8 cellular contexts compared by ENCODE assay signal in genomic region chr12:117098361-117099217, GRCh38. TPM values are rescaled to one million over a fixed set of nuclear protein-coding genes. Genes with fewer than 3 reads are reported as not detected.
DNase-seq lines count a peak whose midpoint lies in the region; ATAC-seq and TF ChIP-seq lines count a peak whose summit lies in the region.

No MANE protein-coding gene starts in this region.

- H3K27ac Mint-ChIP-seq in progenitor cell of endocrine pancreas = no peak overlapping the region

- TF ChIP-seq CTCF in BE2C (IDR thresholded peaks at IDR 0.05; ENCODE audit: low read depth, low read length) (no peak), foreskin keratinocyte (conservative IDR thresholded peaks at IDR 0.05) (no peak), progenitor cell of endocrine pancreas (IDR thresholded peaks at IDR 0.05; ENCODE audit: unreplicated experiment) (no peak)

- H3K9me3 ChIP-seq in BE2C = no peaks in the 10 kb centered on the region

- ATAC-seq in GM19351 (IDR thresholded peaks at IDR 0.05; ENCODE audit: unreplicated experiment) (peak; percentile 42), HG03354 (IDR thresholded peaks at IDR 0.05; ENCODE audit: poor library complexity, severe bottlenecking, unreplicated experiment) (peak; percentile 45), foreskin keratinocyte (peak; percentile 24)

- peaks cover 9% of the 10 kb centered on the region for H3K4me1 Mint-ChIP-seq in progenitor cell of endocrine pancreas (ENCODE audit: low read depth)

- no peak overlapping the region for H3K27ac ChIP-seq in foreskin keratinocyte

- H3K36me3 Mint-ChIP-seq in progenitor cell of endocrine pancreas (ENCODE audit: insufficient read depth) = no peaks in the 10 kb centered on the region

- H3K9me3 Mint-ChIP-seq in progenitor cell of endocrine pancreas (ENCODE audit: low read depth) = no peaks in the 10 kb centered on the region

- no peaks in the 10 kb centered on the region for H3K4me1 ChIP-seq in BE2C
- no peaks in the 10 kb centered on the region for H3K4me1 ChIP-seq in foreskin keratinocyte

- no peaks in the 10 kb centered on the region for H3K36me3 ChIP-seq in BE2C

- DNase-seq in BE2C (no peak), foreskin keratinocyte (no peak), progenitor cell of endocrine pancreas (ENCODE audit: low spot score, unreplicated experiment) (no peak), NCI-H128 (lab: John Stamatoyannopoulos, UW; ENCODE audit: unreplicated experiment) (no peak), superior temporal gyrus (ENCODE audit: extremely low spot score) (no peak)
- peak; percentile 19 for DNase-seq in activated CD4-positive, alpha-beta T cell treated with anti-CD3 and anti-CD28 coated beads, Interleukin-2, amount 50 U/mL, for 1 hour

- 0 out of 2 replicates have a peak overlapping the region, but pooled peaks have one; percentile 14 for H3K4me3 ChIP-seq in BE2C (ENCODE audit: low read depth, low read length)

- H3K4me3 Mint-ChIP-seq in progenitor cell of endocrine pancreas (ENCODE audit: low read depth) = peak overlapping the region; percentile 33

- H3K27me3 ChIP-seq in BE2C = peaks cover 56% of the 10 kb centered on the region
- peaks cover 75% of the 10 kb centered on the region for H3K27me3 ChIP-seq in foreskin keratinocyte

- peaks cover 68% of the 10 kb centered on the region for H3K27me3 Mint-ChIP-seq in progenitor cell of endocrine pancreas

RNA-seq across cellular contexts. Expression of gene TESC, which starts 0.6 kb away (rescaled TPM):
- not detected for polyA plus RNA-seq in BE2C (2012; ENCODE audit: insufficient read depth, insufficient read length, low read depth)
- total RNA-seq in foreskin keratinocyte = not detected in 2 replicates
- polyA plus RNA-seq in foreskin keratinocyte = 0.13 TPM in 1 of 2 replicates, not detected in the other
- 1.6 and 3.7 TPM in 2 replicates for total RNA-seq in progenitor cell of endocrine pancreas
